ENCODE assay signal across 8 cellular contexts in genomic region chr1:236141447-236142357, GRCh38.
DNase-seq lines count a peak whose midpoint lies in the region; ATAC-seq and FAIRE-seq lines count a peak whose summit lies in the region.

No MANE protein-coding gene starts in this region.

- intact Hi-C loops in head of caudate nucleus (cut with DNase I), result loop anchor here (5.0 kb wide), 1 partner anchor 141 kb away; the partner anchor contains the start of gene ERO1B

- ATAC-seq in GM21423 (IDR thresholded peaks at IDR 0.05; ENCODE audit: unreplicated experiment), result peak; percentile 15
- no peak for ATAC-seq in GM18873 (IDR thresholded peaks at IDR 0.05; ENCODE audit: low FRiP score, unreplicated experiment)

- DNase-seq in DMS53 treated with DMSO at 0.1 percent for 48 hours (lab: John Stamatoyannopoulos, UW; ENCODE audit: unreplicated experiment), result peak; percentile 57
- DNase-seq in NCI-H146 (lab: John Stamatoyannopoulos, UW), result peak; percentile 33
- DNase-seq in activated naive CD4-positive, alpha-beta T cell treated with anti-CD3 and anti-CD28 coated beads, Interleukin-2, amount 50 U/mL, for 16 hours, result peak; percentile 20
- DNase-seq in head of caudate nucleus, result peak in 40 of 42 donors; percentile 30 to 83 (median 67)
- peak in 34 of 56 donors; percentile 14 to 79 (median 58) for DNase-seq in nucleus accumbens (lab: John Stamatoyannopoulos, UW)
- no peak for DNase-seq in GM19239 (ENCODE audit: insufficient read length, low spot score)

- FAIRE-seq in GM19239 (lab: Jason Lieb, UNC), result no peak
